Comparison of ENCODE assay signal across 8 cellular contexts in the genomic region with DNA sequence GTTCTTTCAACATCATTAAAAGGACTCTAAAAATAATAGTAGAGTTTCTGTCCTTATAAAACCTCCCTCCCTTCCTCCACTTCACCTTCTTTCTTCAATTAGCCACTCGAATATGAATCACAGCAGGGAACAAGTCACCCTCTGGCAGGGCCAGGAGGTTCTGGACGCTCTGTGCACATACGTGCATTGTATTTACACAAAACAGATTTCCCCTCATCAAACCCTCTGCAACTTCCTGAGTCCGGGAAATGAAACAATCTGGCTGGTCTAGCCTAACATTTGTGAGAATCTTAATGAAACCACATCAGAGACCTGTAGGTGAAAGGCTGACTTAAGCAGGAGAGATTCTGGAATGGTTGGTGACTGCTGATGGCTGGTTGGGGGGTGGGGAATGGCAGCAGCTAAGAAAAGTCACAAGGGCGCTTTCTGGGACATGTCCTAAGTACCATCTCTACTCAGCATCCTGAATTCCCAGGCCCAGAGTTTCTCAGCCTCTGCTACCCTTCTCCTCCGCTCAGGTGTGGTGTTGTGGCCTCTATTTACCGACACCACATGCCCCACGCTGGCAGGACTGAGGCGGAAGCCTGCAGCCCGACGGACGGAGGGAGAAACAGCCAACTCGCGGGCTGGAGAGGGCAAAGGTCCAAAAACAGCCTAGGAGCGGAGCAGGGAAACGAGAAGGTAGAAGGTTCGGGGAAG. TPM values are rescaled to one million over a fixed set of nuclear protein-coding genes. Genes with fewer than 3 reads are reported as not detected.
A peak's percentile ranks its signal among the peaks of the same experiment; 100 is the strongest.
DNase-seq lines count a peak whose midpoint lies in the region; ATAC-seq and TF ChIP-seq lines count a peak whose summit lies in the region.

No MANE protein-coding gene starts in this region.

- in situ Hi-C loops in KBM-7 (cut with MboI; ENCODE audit: low pct_unique_long_range_greater_than_20kb, low sequenced_read_pairs) (no loop called here), astrocyte of the cerebellum (cut with HindIII; ENCODE audit: low sequenced_read_pairs) (no loop called here), GM13977 (cut with MboI; ENCODE audit: low pct_unique_long_range_greater_than_20kb, low sequenced_read_pairs, unreplicated experiment) (no loop called here)

- H3K27me3 ChIP-seq in CD4-positive, alpha-beta T cell (ENCODE audit: control insufficient read depth, insufficient read depth, low read length), result no peaks in the 10 kb centered on the region

- no peak overlapping the region for H3K27ac ChIP-seq in CD4-positive, alpha-beta T cell (ENCODE audit: low read depth, low read length)

- H3K9me3 ChIP-seq in CD4-positive, alpha-beta T cell (ENCODE audit: control insufficient read depth, low read length), result no peaks in the 10 kb centered on the region

- no peaks in the 10 kb centered on the region for H3K9me3 Mint-ChIP-seq in CD4-positive, alpha-beta T cell
- no peaks in the 10 kb centered on the region for H3K9me3 Mint-ChIP-seq in stimulated activated effector memory CD8-positive, alpha-beta T cell treated with anti-CD3 and anti-CD28 coated beads, Interleukin-12 subunit alpha, Interleukin-12 subunit beta, amount 100 ng/mL, for 72 hours

- intact Hi-C loops in CD4-positive, alpha-beta T cell (cut with DNase I, micrococcal nuclease), result loop anchor here in 1 of 2 experiments (5.0 kb wide), 1 partner anchor 65 kb away; a partner anchor contains a TSS

- peak overlapping the region; percentile 64 for H3K4me3 ChIP-seq in astrocyte of the cerebellum (ENCODE audit: low read depth, low read length)

- ATAC-seq in CD4-positive, alpha-beta T cell (ENCODE audit: poor library complexity), result no peak
- ATAC-seq in stimulated activated effector memory CD8-positive, alpha-beta T cell treated with anti-CD3 and anti-CD28 coated beads, Interleukin-12 subunit alpha, Interleukin-12 subunit beta, amount 100 ng/mL, for 72 hours, result no peak
- no peak for ATAC-seq in HG02763 (IDR thresholded peaks at IDR 0.05; ENCODE audit: unreplicated experiment)

- POLR2A ChIA-PET in CD4-positive, alpha-beta T cell (lab: Charles Lee), result no interaction called here

- CTCF ChIA-PET in CD4-positive, alpha-beta T cell (lab: Charles Lee), result no interaction called here

- TF ChIP-seq CTCF in CD4-positive, alpha-beta T cell (IDR thresholded peaks at IDR 0.05), result no peak
- TF ChIP-seq CTCF in astrocyte of the cerebellum (IDR thresholded peaks at IDR 0.05; ENCODE audit: low read depth, low read length, missing control alignments) (no peak), GM13977 (IDR thresholded peaks at IDR 0.05; ENCODE audit: extremely low read depth, insufficient read depth, missing control alignments) (no peak)

- DNase-seq in CD4-positive, alpha-beta T cell, result no peak
- peak; percentile 43 for DNase-seq in KBM-7
- no peak for DNase-seq in astrocyte of the cerebellum (ENCODE audit: low read depth)
- DNase-seq in islet precursor cell, result peak; percentile 54
- DNase-seq in stimulated activated effector memory CD8-positive, alpha-beta T cell treated with anti-CD3 and anti-CD28 coated beads, Interleukin-12 subunit alpha, Interleukin-12 subunit beta, amount 100 ng/mL, for 72 hours (ENCODE audit: low spot score in 2 of 2), result no peak
- no peak for DNase-seq in NCI-H1105 (lab: John Stamatoyannopoulos, UW)
- no peak for DNase-seq in GM13977 (ENCODE audit: low spot score)

- peak overlapping the region; percentile 88 for H3K4me3 Mint-ChIP-seq in CD4-positive, alpha-beta T cell
- peak overlapping the region; percentile 84 for H3K4me3 Mint-ChIP-seq in stimulated activated effector memory CD8-positive, alpha-beta T cell treated with anti-CD3 and anti-CD28 coated beads, Interleukin-12 subunit alpha, Interleukin-12 subunit beta, amount 100 ng/mL, for 72 hours

- no peaks in the 10 kb centered on the region for H3K27me3 Mint-ChIP-seq in CD4-positive, alpha-beta T cell

- peaks cover 6% of the 10 kb centered on the region for H3K36me3 Mint-ChIP-seq in CD4-positive, alpha-beta T cell (ENCODE audit: low read depth)
- peaks cover 5% of the 10 kb centered on the region for H3K36me3 Mint-ChIP-seq in stimulated activated effector memory CD8-positive, alpha-beta T cell treated with anti-CD3 and anti-CD28 coated beads, Interleukin-12 subunit alpha, Interleukin-12 subunit beta, amount 100 ng/mL, for 72 hours

- H3K27ac Mint-ChIP-seq in CD4-positive, alpha-beta T cell, result peak overlapping the region; percentile 54
- peak overlapping the region; percentile 89 for H3K27ac Mint-ChIP-seq in stimulated activated effector memory CD8-positive, alpha-beta T cell treated with anti-CD3 and anti-CD28 coated beads, Interleukin-12 subunit alpha, Interleukin-12 subunit beta, amount 100 ng/mL, for 72 hours

- H3K4me1 Mint-ChIP-seq in CD4-positive, alpha-beta T cell (ENCODE audit: low read depth), result peaks cover 34% of the 10 kb centered on the region
- peaks cover 18% of the 10 kb centered on the region for H3K4me1 Mint-ChIP-seq in stimulated activated effector memory CD8-positive, alpha-beta T cell treated with anti-CD3 and anti-CD28 coated beads, Interleukin-12 subunit alpha, Interleukin-12 subunit beta, amount 100 ng/mL, for 72 hours

RNA-seq across cellular contexts. Expression of a gene that starts 1.0 kb away (rescaled TPM):
- 1 to 10 TPM; 3.0 to 4.1 TPM for total RNA-seq in CD4-positive, alpha-beta T cell

Comparison
In these comparisons a context has a peak if more than half of its experiments do, and no peak if none do; other contexts are left out.
1. DNase-seq: peak in KBM-7 (single experiment) and islet precursor cell (single experiment); none in CD4-positive, alpha-beta T cell (0 of 10), astrocyte of the cerebellum (single experiment), stimulated activated effector memory CD8-positive, alpha-beta T cell treated with anti-CD3 and anti-CD28 coated beads, Interleukin-12 subunit alpha, Interleukin-12 subunit beta, amount 100 ng/mL, for 72 hours (0 of 2), NCI-H1105 (single experiment) and GM13977 (single experiment).